ENCODE assay signal across 8 cellular contexts in the genomic region with DNA sequence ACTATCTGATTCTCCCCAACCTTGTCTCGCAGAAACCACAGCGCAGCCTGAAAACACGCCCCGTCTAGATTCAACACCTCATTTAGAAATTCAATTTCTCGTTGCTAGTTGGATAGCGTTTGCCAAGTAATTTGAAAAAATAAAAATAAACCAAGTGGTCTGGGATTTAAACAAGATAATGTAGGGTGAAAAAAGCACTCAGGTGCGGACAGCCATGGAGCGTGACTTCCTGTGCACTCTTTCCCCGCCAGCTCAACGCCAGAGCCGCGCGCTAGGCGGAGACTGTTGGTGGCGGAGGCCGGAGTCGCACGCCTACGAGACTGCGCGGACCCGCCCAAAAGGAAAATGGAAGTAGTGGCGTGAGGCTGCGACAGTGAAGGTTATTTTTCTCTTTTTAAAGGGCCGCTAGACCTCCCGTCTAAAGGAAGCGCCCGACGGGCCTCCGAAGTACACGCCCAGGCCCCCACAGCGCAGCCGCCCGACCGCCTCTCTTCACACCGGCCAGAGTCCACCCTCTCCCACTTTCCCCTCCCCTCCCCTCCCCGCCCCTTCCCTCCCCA. TPM values are rescaled to one million over a fixed set of nuclear protein-coding genes. Genes with fewer than 3 reads are reported as not detected.
A peak's percentile ranks its signal among the peaks of the same experiment; 100 is the strongest.
DNase-seq lines count a peak whose midpoint lies in the region; ATAC-seq and TF ChIP-seq lines count a peak whose summit lies in the region.

No MANE protein-coding gene starts in this region.

- H3K36me3 ChIP-seq in CD4-positive, CD25-positive, alpha-beta regulatory T cell (ENCODE audit: control insufficient read depth, insufficient read depth, low read length) = peaks cover 6% of the 10 kb centered on the region
- peaks cover 30% of the 10 kb centered on the region for H3K36me3 ChIP-seq in OCI-LY1 (ENCODE audit: insufficient read depth, low read length)

- no peaks in the 10 kb centered on the region for H3K9me3 Mint-ChIP-seq in CD4-positive, CD25-positive, alpha-beta regulatory T cell
- H3K9me3 Mint-ChIP-seq in progenitor cell of endocrine pancreas (ENCODE audit: low read depth) = peaks cover 16% of the 10 kb centered on the region

- H3K9ac ChIP-seq in OCI-LY1 (ENCODE audit: low read length) = peak overlapping the region; percentile 78

- H3K9me3 ChIP-seq in CD4-positive, CD25-positive, alpha-beta regulatory T cell (ENCODE audit: control insufficient read depth in 2 of 2, low read length in 2 of 2) = no peaks in the 10 kb centered on the region
- H3K9me3 ChIP-seq in OCI-LY1 (ENCODE audit: low read length) = no peaks in the 10 kb centered on the region

- peaks cover 3% of the 10 kb centered on the region for H3K27me3 ChIP-seq in CD4-positive, CD25-positive, alpha-beta regulatory T cell (ENCODE audit: control insufficient read depth, insufficient read depth, low read length)
- no peaks in the 10 kb centered on the region for H3K27me3 ChIP-seq in OCI-LY1 (ENCODE audit: insufficient read depth, low read length)
- H3K27me3 ChIP-seq in foreskin keratinocyte = no peaks in the 10 kb centered on the region

- H3K4me1 Mint-ChIP-seq in CD4-positive, CD25-positive, alpha-beta regulatory T cell = peaks cover 9 to 54% (median 31%) of the 10 kb centered on the region in 4 donors
- H3K4me1 Mint-ChIP-seq in progenitor cell of endocrine pancreas (ENCODE audit: low read depth) = peaks cover 14% of the 10 kb centered on the region

- peaks cover 6% of the 10 kb centered on the region for H3K36me3 Mint-ChIP-seq in CD4-positive, CD25-positive, alpha-beta regulatory T cell
- H3K36me3 Mint-ChIP-seq in progenitor cell of endocrine pancreas (ENCODE audit: insufficient read depth) = peaks cover 7% of the 10 kb centered on the region

- ATAC-seq in CD4-positive, CD25-positive, alpha-beta regulatory T cell (ENCODE audit: low read depth in 2 of 2) = peak; percentile 73 to 76
- ATAC-seq in GM19452 (IDR thresholded peaks at IDR 0.05; ENCODE audit: unreplicated experiment) (peak; percentile 79), HG03558 (IDR thresholded peaks at IDR 0.05; ENCODE audit: extremely low read depth, unreplicated experiment) (peak; percentile 58), foreskin keratinocyte (peak; percentile 84)

- H3K27me3 Mint-ChIP-seq in CD4-positive, CD25-positive, alpha-beta regulatory T cell = peaks cover 14% of the 10 kb centered on the region
- H3K27me3 Mint-ChIP-seq in progenitor cell of endocrine pancreas = no peaks in the 10 kb centered on the region

- peak overlapping the region; percentile 74 for H3K4me2 ChIP-seq in OCI-LY1 (ENCODE audit: low read length)

- no peaks in the 10 kb centered on the region for H3K9me2 ChIP-seq in OCI-LY1 (ENCODE audit: low read depth, low read length)

- H3F3A ChIP-seq in OCI-LY1 (ENCODE audit: insufficient read depth, low read length) = no peaks in the 10 kb centered on the region

- peak overlapping the region; percentile 96 for H3K27ac ChIP-seq in CD4-positive, CD25-positive, alpha-beta regulatory T cell (ENCODE audit: insufficient read depth, low read length, poor library complexity, severe bottlenecking)
- H3K27ac ChIP-seq in OCI-LY1 (ENCODE audit: low read depth, low read length, poor library complexity, severe bottlenecking) = peak overlapping the region; percentile 95
- H3K27ac ChIP-seq in foreskin keratinocyte = peak overlapping the region; percentile 67

- H4K20me1 ChIP-seq in OCI-LY1 (ENCODE audit: insufficient read depth, low read length) = 0 out of 2 replicates have a peak, but pooled peaks cover 7% of the 10 kb centered on the region

- DNase-seq in CD4-positive, CD25-positive, alpha-beta regulatory T cell = peak; percentile 81 to 95 (median 92)
- peak; percentile 81 for DNase-seq in activated T-helper 1 cell treated with Interleukin-2 at 50 U/mL for 16 hours (ENCODE audit: low read depth)
- peak in 1 of 2 donors; percentile 87 for DNase-seq in foreskin keratinocyte
- peak; percentile 66 for DNase-seq in progenitor cell of endocrine pancreas (ENCODE audit: low spot score, unreplicated experiment)
- DNase-seq in COLO829 (ENCODE audit: low spot score) = no peak

- H3K79me2 ChIP-seq in OCI-LY1 (ENCODE audit: insufficient read depth, low read length) = peaks cover 42% of the 10 kb centered on the region

- H3K4me3 ChIP-seq in CD4-positive, CD25-positive, alpha-beta regulatory T cell (ENCODE audit: low read depth, low read length) = peak overlapping the region; percentile 95
- peak overlapping the region; percentile 87 for H3K4me3 ChIP-seq in OCI-LY1 (ENCODE audit: low read depth, low read length, poor library complexity, severe bottlenecking)

- H3K4me3 Mint-ChIP-seq in CD4-positive, CD25-positive, alpha-beta regulatory T cell = peak overlapping the region; percentile 92 to 99 (median 94)
- H3K4me3 Mint-ChIP-seq in progenitor cell of endocrine pancreas (ENCODE audit: low read depth) = peak overlapping the region; percentile 99

- H3K4me1 ChIP-seq in CD4-positive, CD25-positive, alpha-beta regulatory T cell (ENCODE audit: control insufficient read depth, insufficient read depth, low read length, poor library complexity, severe bottlenecking) = peaks cover 46% of the 10 kb centered on the region
- H3K4me1 ChIP-seq in OCI-LY1 (ENCODE audit: insufficient read depth, low read length, severe bottlenecking) (peaks cover 30% of the 10 kb centered on the region), foreskin keratinocyte (peaks cover 9% of the 10 kb centered on the region)

- H2AFZ ChIP-seq in OCI-LY1 (ENCODE audit: low read length) = peak overlapping the region; percentile 20

- H3K27ac Mint-ChIP-seq in CD4-positive, CD25-positive, alpha-beta regulatory T cell = peak overlapping the region; percentile 95 to 100 (median 99)
- peak overlapping the region; percentile 100 for H3K27ac Mint-ChIP-seq in progenitor cell of endocrine pancreas

- TF ChIP-seq CTCF in OCI-LY1 (IDR thresholded peaks at IDR 0.05; ENCODE audit: low read length) = no peak
- TF ChIP-seq CTCF in foreskin keratinocyte (conservative IDR thresholded peaks at IDR 0.05) = peak; percentile 51
- TF ChIP-seq CTCF in progenitor cell of endocrine pancreas (IDR thresholded peaks at IDR 0.05; ENCODE audit: unreplicated experiment) = peak; percentile 41

RNA-seq across cellular contexts. Expression of a gene that starts 0.6 kb away (rescaled TPM):
- total RNA-seq in CD4-positive, CD25-positive, alpha-beta regulatory T cell = 71.2 TPM
- polyA plus RNA-seq in CD4-positive, CD25-positive, alpha-beta regulatory T cell = 10 to 100 TPM; 18.1 to 26.5 (median 22.7) TPM
- total RNA-seq in foreskin keratinocyte = 17.1 and 18.3 TPM in 2 replicates
- polyA plus RNA-seq in foreskin keratinocyte = 3.1 and 3.5 TPM in 2 replicates
- total RNA-seq in progenitor cell of endocrine pancreas = 74.8 and 76.0 TPM in 2 replicates
